8 cellular contexts compared by ENCODE assay signal in genomic region chr4:121656269-121656641, GRCh38. TPM values are rescaled to one million over a fixed set of nuclear protein-coding genes. Genes with fewer than 3 reads are reported as not detected.
DNase-seq lines count a peak whose midpoint lies in the region; ATAC-seq and TF ChIP-seq lines count a peak whose summit lies in the region.

No MANE protein-coding gene starts in this region.

- H3K27ac ChIP-seq in HL-60 (replicated peaks), result no peak overlapping the region
- H3K27ac ChIP-seq in naive thymus-derived CD4-positive, alpha-beta T cell (ENCODE audit: low read depth, low read length), result no peak overlapping the region
- H3K27ac ChIP-seq in colonic mucosa, result no peak overlapping the region

- CTCF ChIA-PET in AG04449 (lab: Yijun Ruan, JAX), result interaction anchor here (1.0 to 4.9 kb wide), 6 partner anchors 80 to 464 kb away, joined by 3 to 26 read pairs (median 7); no protein-coding TSS in a partner anchor
- CTCF ChIA-PET in naive thymus-derived CD4-positive, alpha-beta T cell (lab: Charles Lee), result no interaction called here

- DNase-seq in AG04449 (ENCODE audit: low read depth, low spot score), result no peak
- peak; percentile 49 for DNase-seq in GM12864 (ENCODE audit: low read depth)
- DNase-seq in HL-60 (ENCODE audit: low read depth in 1 of 2, low spot score in 1 of 2), result peak; percentile 23 to 38
- peak; percentile 30 for DNase-seq in RPMI8226
- peak; percentile 30 for DNase-seq in epidermal melanocyte (ENCODE audit: insufficient read length, low spot score)
- DNase-seq in naive thymus-derived CD4-positive, alpha-beta T cell, result peak in 3 of 9 donors; percentile 2 to 12 (median 7)
- DNase-seq in colonic mucosa, result no peak

- peaks cover 0 to 5% (median 0%) of the 10 kb centered on the region in 7 donors for H3K4me1 Mint-ChIP-seq in naive thymus-derived CD4-positive, alpha-beta T cell

- peak; percentile 64 for ATAC-seq in naive thymus-derived CD4-positive, alpha-beta T cell
- ATAC-seq in GM18873 (IDR thresholded peaks at IDR 0.05; ENCODE audit: low FRiP score, unreplicated experiment), result no peak

- peaks cover 0 to 10% (median 0%) of the 10 kb centered on the region in 5 donors for H3K36me3 Mint-ChIP-seq in naive thymus-derived CD4-positive, alpha-beta T cell

- POLR2A ChIA-PET in AG04449 (lab: Yijun Ruan, JAX), result no interaction called here
- POLR2A ChIA-PET in naive thymus-derived CD4-positive, alpha-beta T cell (lab: Charles Lee), result no interaction called here

- H3K4me3 ChIP-seq in AG04449 (ENCODE audit: low read depth, low read length) (no peak overlapping the region), GM12864 (ENCODE audit: low read depth, low read length) (no peak overlapping the region), HL-60 (replicated peaks; ENCODE audit: insufficient read depth, low read length) (no peak overlapping the region), colonic mucosa (no peak overlapping the region)
- no peak overlapping the region for H3K4me3 ChIP-seq in naive thymus-derived CD4-positive, alpha-beta T cell (ENCODE audit: low read length)

- TF ChIP-seq CTCF in AG04449 (IDR thresholded peaks at IDR 0.05; ENCODE audit: insufficient read depth, low read length, missing control alignments) (peak; percentile 45), GM12864 (IDR thresholded peaks at IDR 0.05; ENCODE audit: low read depth, low read length, missing control alignments) (peak; percentile 46), HL-60 (IDR thresholded peaks at IDR 0.05; ENCODE audit: insufficient read depth, low read length) (no peak), colonic mucosa (IDR thresholded peaks at IDR 0.05) (no peak)

- peak overlapping the region in 2 of 9 donors; percentile 22 to 34 for H3K27ac Mint-ChIP-seq in naive thymus-derived CD4-positive, alpha-beta T cell

- H3K4me1 ChIP-seq in naive thymus-derived CD4-positive, alpha-beta T cell (ENCODE audit: control insufficient read depth in 2 of 2, insufficient read depth in 2 of 2, low read length in 2 of 2), result no peaks in the 10 kb centered on the region
- no peaks in the 10 kb centered on the region for H3K4me1 ChIP-seq in colonic mucosa

- no peak overlapping the region for H3K9ac ChIP-seq in colonic mucosa (ENCODE audit: low read depth in 2 of 2, low read length in 2 of 2)

- H3K9me3 Mint-ChIP-seq in naive thymus-derived CD4-positive, alpha-beta T cell, result peaks cover 0 to 3% (median 0%) of the 10 kb centered on the region in 11 donors

- intact Hi-C loops in naive thymus-derived CD4-positive, alpha-beta T cell (cut with micrococcal nuclease), result loop anchor here in 1 of 2 donors (5.0 kb wide), 1 partner anchor 174 kb away; no protein-coding TSS in a partner anchor
- intact Hi-C loops in colonic mucosa (cut with DNase I), result loop anchor here (5.0 to 10.0 kb wide), 2 partner anchors 171 to 284 kb away; no protein-coding TSS in a partner anchor

- no peaks in the 10 kb centered on the region for H3K36me3 ChIP-seq in naive thymus-derived CD4-positive, alpha-beta T cell (ENCODE audit: control insufficient read depth in 2 of 3, insufficient read depth in 3 of 3, low read length in 3 of 3)
- no peaks in the 10 kb centered on the region for H3K36me3 ChIP-seq in colonic mucosa

- no peaks in the 10 kb centered on the region for H3K9me3 ChIP-seq in naive thymus-derived CD4-positive, alpha-beta T cell (ENCODE audit: control insufficient read depth in 2 of 3, low read length in 3 of 3)
- H3K9me3 ChIP-seq in colonic mucosa, result no peaks in the 10 kb centered on the region

- H3K4me3 Mint-ChIP-seq in naive thymus-derived CD4-positive, alpha-beta T cell, result no peak overlapping the region

- peaks cover 0 to 26% (median 4%) of the 10 kb centered on the region in 5 donors for H3K27me3 Mint-ChIP-seq in naive thymus-derived CD4-positive, alpha-beta T cell

- H3K27me3 ChIP-seq in HL-60 (ENCODE audit: insufficient read depth, poor library complexity, severe bottlenecking), result no peaks in the 10 kb centered on the region
- H3K27me3 ChIP-seq in naive thymus-derived CD4-positive, alpha-beta T cell (ENCODE audit: control insufficient read depth in 2 of 2, insufficient read depth in 2 of 2, low read length in 2 of 2), result no peaks in the 10 kb centered on the region
- no peaks in the 10 kb centered on the region for H3K27me3 ChIP-seq in colonic mucosa

RNA-seq across cellular contexts. Expression of gene ANXA5, which starts 40.5 kb away (rescaled TPM):
- 100 to 1,000 TPM in 2 of 5 experiments, 10 to 100 TPM in 3; 25.5 to 180 (median 49.5) TPM for total RNA-seq in naive thymus-derived CD4-positive, alpha-beta T cell
- 10 to 100 TPM; 46.0 to 91.0 TPM for polyA plus RNA-seq in naive thymus-derived CD4-positive, alpha-beta T cell
- total RNA-seq in colonic mucosa, result 100 to 1,000 TPM in 1 of 2 donors, 10 to 100 TPM in 1; 88.4 to 122 TPM

Comparison
In these comparisons a context has a peak if more than half of its experiments do, and no peak if none do; other contexts are left out.
1. DNase-seq: peak in GM12864 (single experiment), HL-60 (2 of 2), RPMI8226 (single experiment) and epidermal melanocyte (single experiment); none in AG04449 (single experiment) and colonic mucosa (single experiment).
2. CTCF ChIP-seq: peak in AG04449 (single experiment) and GM12864 (single experiment); none in HL-60 (single experiment) and colonic mucosa (single experiment).